In genomic region chr10:52967806-52968795, GRCh38 we compare ENCODE assay signal across 27 cellular contexts.
A peak's percentile ranks its signal among the peaks of the same experiment; 100 is the strongest.
DNase-seq lines count a peak whose midpoint lies in the region; ATAC-seq, FAIRE-seq and TF ChIP-seq lines count a peak whose summit lies in the region.
"Had no signal": no experiment of that assay in that cellular context is flagged by ENCODE, and none has a peak within 500 bp of the region (broad histone marks: within the 10 kb centered on the region; RNA-seq: fewer than 3 reads in every experiment).

No MANE protein-coding gene starts in this region.

- TF ChIP-seq CTCF in HepG2 (CRISPR knock-in tag; IDR thresholded peaks at IDR 0.05) = no peak
- TF ChIP-seq CTCF in right lobe of liver (IDR thresholded peaks at IDR 0.05) = no peak
- TF ChIP-seq CTCF in hepatocyte (IDR thresholded peaks at IDR 0.05; ENCODE audit: poor library complexity) = no peak
- TF ChIP-seq CTCF in mesothelial cell of epicardium (IDR thresholded peaks at IDR 0.05; ENCODE audit: unreplicated experiment) = no peak

- DNase-seq in HepG2 (ENCODE audit: low spot score) (peak; percentile 41), right lobe of liver (no peak), hepatocyte (ENCODE audit: low spot score) (no peak), mesothelial cell of epicardium (ENCODE audit: low spot score in 2 of 2, unreplicated experiment in 2 of 2) (no peak), neuronal stem cell (ENCODE audit: low spot score) (no peak), NCI-H2081 treated with DMSO at 0.1 percent for 48 hours (lab: John Stamatoyannopoulos, UW) (no peak), glomerular visceral epithelial cell (ENCODE audit: extremely low spot score) (no peak)
- DNase-seq: ACHN; Calu3; CD4-positive, alpha-beta memory T cell; DMS153; Karpas-422; MV-4-11; NCI-H1105 treated with DMSO at 0.1 percent for 48 hours; NCI-H2029 treated with DMSO at 0.1 percent for 48 hours; NCI-H2171 treated with DMSO at 0.1 percent for 48 hours; NCI-H446; NCI-H526; OCI-M1 had no signal

- H4K91ac ChIP-seq in neuronal stem cell (ENCODE audit: low read depth, low read length, poor library complexity) = no peak overlapping the region

- H3K4me2 ChIP-seq in HepG2 (ENCODE audit: low read depth, low read length) (no peak overlapping the region), hepatocyte (no peak overlapping the region), neuronal stem cell (ENCODE audit: insufficient read depth, low read length, poor library complexity, severe bottlenecking) (no peak overlapping the region)
- H3K4me2 ChIP-seq: BLaER1 treated with 17β-estradiol and CSF1 and Interleukin-3, amounts not matched to agents 10 nM and 100 nM had no signal

- no peaks in the 10 kb centered on the region for H3K9me2 ChIP-seq in hepatocyte (replicated peaks; ENCODE audit: insufficient read depth)

- H3K27ac ChIP-seq in HepG2 (ENCODE audit: extremely low read length, insufficient read depth, low read length) (no peak overlapping the region), right lobe of liver (no peak overlapping the region), hepatocyte (peak overlapping the region; percentile 34), neuronal stem cell (replicated peaks; ENCODE audit: low read length) (no peak overlapping the region)
- H3K27ac ChIP-seq: 22Rv1; BLaER1 treated with 17β-estradiol and CSF1 and Interleukin-3, amounts not matched to agents 10 nM and 100 nM; HL-60; SJSA1 had no signal

- H2AFZ ChIP-seq in HepG2 (ENCODE audit: low read length) = no peak overlapping the region
- H2AFZ ChIP-seq in hepatocyte = no peak overlapping the region
- no peak overlapping the region for H2AFZ ChIP-seq in neuronal stem cell (ENCODE audit: low read length)

- peaks cover 23% of the 10 kb centered on the region for H3K9me3 Mint-ChIP-seq in mesothelial cell of epicardium

- no peaks in the 10 kb centered on the region for H3K9me3 ChIP-seq in HepG2 (ENCODE audit: low read length)
- H3K9me3 ChIP-seq in right lobe of liver = no peaks in the 10 kb centered on the region
- no peaks in the 10 kb centered on the region for H3K9me3 ChIP-seq in hepatocyte (ENCODE audit: low read depth)
- peaks cover 0 to 6% of the 10 kb centered on the region in 2 donors for H3K9me3 ChIP-seq in neuronal stem cell (replicated peaks in 1 of 2; ENCODE audit: control insufficient read depth in 2 of 2, insufficient read depth in 1 of 2, low read depth in 1 of 2, low read length in 2 of 2)
- H3K9me3 ChIP-seq: SJSA1 had no signal

- no peak for TF ChIP-seq RAD21 in HepG2 (CRISPR knock-in tag; IDR thresholded peaks at IDR 0.05)

- no peak overlapping the region for H2BK5ac ChIP-seq in neuronal stem cell (ENCODE audit: low read length)

- H3K4me1 Mint-ChIP-seq in mesothelial cell of epicardium = peaks cover 25% of the 10 kb centered on the region
- H3K4me1 Mint-ChIP-seq: CD4-positive, alpha-beta memory T cell had no signal

- no peaks in the 10 kb centered on the region for H3K79me1 ChIP-seq in neuronal stem cell (ENCODE audit: low read depth, low read length)

- POLR2A ChIA-PET in HepG2 (lab: Yijun Ruan, JAX) = no interaction called here

- in situ Hi-C loops in HepG2 (cut with HindIII; ENCODE audit: extremely low pct_ligation_motif_present, low pct_unique_long_range_greater_than_20kb) = no loop called here

- H3K14ac ChIP-seq in neuronal stem cell (ENCODE audit: low read length) = no peak overlapping the region

- no peak overlapping the region for H2BK12ac ChIP-seq in neuronal stem cell (ENCODE audit: low read length)

- H3K4me3 Mint-ChIP-seq in mesothelial cell of epicardium = no peak overlapping the region
- H3K4me3 Mint-ChIP-seq: CD4-positive, alpha-beta memory T cell; IgD-negative memory B cell had no signal

- H3K27ac Mint-ChIP-seq in mesothelial cell of epicardium = peak overlapping the region; percentile 69
- H3K27ac Mint-ChIP-seq: CD4-positive, alpha-beta memory T cell; IgD-negative memory B cell had no signal

- H2BK15ac ChIP-seq in neuronal stem cell (ENCODE audit: low read length) = no peak overlapping the region

- H3K4me3 ChIP-seq in HepG2 (replicated peaks in 1 of 3; ENCODE audit: insufficient read depth in 1 of 3, low read depth in 2 of 3, low read length in 3 of 3) = no peak overlapping the region
- H3K4me3 ChIP-seq in right lobe of liver = no peak overlapping the region
- no peak overlapping the region for H3K4me3 ChIP-seq in hepatocyte
- H3K4me3 ChIP-seq in neuronal stem cell (ENCODE audit: low read length in 2 of 2) = no peak overlapping the region
- H3K4me3 ChIP-seq: BLaER1 treated with 17β-estradiol and CSF1 and Interleukin-3, amounts not matched to agents 10 nM and 100 nM; SJSA1 had no signal

- intact Hi-C loops in HepG2 (cut with micrococcal nuclease; ENCODE audit: unreplicated experiment) = no loop called here
- intact Hi-C loops in right lobe of liver (cut with DNase I) = no loop called here

- H3K9ac ChIP-seq in HepG2 (ENCODE audit: insufficient read depth, low read depth, low read length) (no peak overlapping the region), neuronal stem cell (ENCODE audit: low read depth, low read length, poor library complexity) (no peak overlapping the region)
- H3K9ac ChIP-seq: BLaER1 treated with 17β-estradiol and CSF1 and Interleukin-3, amounts not matched to agents 10 nM and 100 nM had no signal

- no peaks in the 10 kb centered on the region for H4K20me1 ChIP-seq in HepG2 (ENCODE audit: insufficient read depth, low read length)
- H4K20me1 ChIP-seq in hepatocyte (ENCODE audit: insufficient read depth, poor library complexity, severe bottlenecking) = no peaks in the 10 kb centered on the region
- H4K20me1 ChIP-seq: BLaER1 treated with 17β-estradiol and CSF1 and Interleukin-3, amounts not matched to agents 10 nM and 100 nM had no signal

- no peak overlapping the region for H3K18ac ChIP-seq in neuronal stem cell (ENCODE audit: low read length)

- peaks cover 43% of the 10 kb centered on the region for H3K4me1 ChIP-seq in HepG2 (ENCODE audit: insufficient read depth, low read length)
- H3K4me1 ChIP-seq in right lobe of liver = no peaks in the 10 kb centered on the region
- H3K4me1 ChIP-seq in hepatocyte (ENCODE audit: insufficient read depth) = peaks cover 14% of the 10 kb centered on the region
- H3K4me1 ChIP-seq in neuronal stem cell (ENCODE audit: control insufficient read depth in 2 of 2, insufficient read depth in 1 of 2, low read depth in 1 of 2, low read length in 2 of 2) = peaks cover 0 to 7% of the 10 kb centered on the region in 2 donors
- H3K4me1 ChIP-seq: SJSA1 had no signal

- no peak overlapping the region for H2AK5ac ChIP-seq in neuronal stem cell (ENCODE audit: low read depth, low read length)

- no peaks in the 10 kb centered on the region for H3K27me3 Mint-ChIP-seq in mesothelial cell of epicardium (ENCODE audit: low read depth)
- H3K27me3 Mint-ChIP-seq: CD4-positive, alpha-beta memory T cell; IgD-negative memory B cell had no signal

- no peak overlapping the region for H4K8ac ChIP-seq in neuronal stem cell (ENCODE audit: low read depth, low read length)

- TF ChIP-seq POLR2A in HepG2 (IDR thresholded peaks at IDR 0.05; ENCODE audit: insufficient read depth in 1 of 2, low read depth in 2 of 2, low read length in 2 of 2) (no peak), right lobe of liver (IDR thresholded peaks at IDR 0.05) (no peak)

- BruUV-seq in HepG2 (replicated peaks; lab: Mats Ljungman, UMichigan) = no TSS peak

- no peak for FAIRE-seq in HepG2 (lab: Jason Lieb, UNC)
- FAIRE-seq: GM12891, RCC 7860 had no signal

- H3K79me2 ChIP-seq in HepG2 (ENCODE audit: insufficient read depth, low read length) (no peaks in the 10 kb centered on the region), hepatocyte (no peaks in the 10 kb centered on the region)

- CTCF ChIA-PET in HepG2 (lab: Yijun Ruan, JAX; ENCODE audit: low intra/inter-chr PET ratio, low total read pairs) = no interaction called here

- no peak overlapping the region for H3K23ac ChIP-seq in neuronal stem cell (ENCODE audit: low read depth, low read length, poor library complexity)

- WGBS in HepG2 (ENCODE audit: low lambda C conversion rate) = 61% methylated on average over 4 of the region's 4 CpGs
- 94% methylated on average over 4 of the region's 4 CpGs for WGBS in right lobe of liver (ENCODE audit: insufficient coverage, low coverage, low lambda C conversion rate, missing lambda C conversion rate)
- WGBS in hepatocyte (ENCODE audit: low lambda C conversion rate, missing lambda C conversion rate) = 55% methylated on average over 4 of the region's 4 CpGs
- no CpG with 5 or more reads among the region's 4 CpGs for WGBS in neuronal stem cell (ENCODE audit: extremely low coverage in 2 of 2, insufficient read length in 2 of 2, insufficient replicate concordance in 1 of 2), 2 donors

- TF ChIP-seq EP300 in HepG2 (IDR thresholded peaks at IDR 0.05; ENCODE audit: low read depth in 2 of 2, low read length in 2 of 2) = peak in 1 of 2 experiments; percentile 29; a peak in 1 of 4 replicates
- TF ChIP-seq EP300 in HepG2 (CRISPR knock-in tag; IDR thresholded peaks at IDR 0.05; ENCODE audit: borderline replicate concordance) = no peak

- no peaks in the 10 kb centered on the region for H3K36me3 ChIP-seq in HepG2 (replicated peaks in 1 of 2; ENCODE audit: control insufficient read depth in 1 of 2, insufficient read depth in 2 of 2, low read length in 2 of 2)
- no peaks in the 10 kb centered on the region for H3K36me3 ChIP-seq in right lobe of liver
- no peaks in the 10 kb centered on the region for H3K36me3 ChIP-seq in hepatocyte (replicated peaks; ENCODE audit: insufficient read depth, low read depth)
- H3K36me3 ChIP-seq in neuronal stem cell (replicated peaks in 1 of 2; ENCODE audit: control insufficient read depth in 2 of 2, insufficient read depth in 2 of 2, low read length in 2 of 2) = no peaks in the 10 kb centered on the region
- H3K36me3 ChIP-seq: BLaER1 treated with 17β-estradiol and CSF1 and Interleukin-3, amounts not matched to agents 10 nM and 100 nM; SJSA1 had no signal

- H2BK120ac ChIP-seq in neuronal stem cell (ENCODE audit: low read depth, low read length) = no peak overlapping the region

- ATAC-seq in HepG2 (peak; percentile 23; the same call in 1 of the 3 replicates), right lobe of liver (no peak), GM19351 (IDR thresholded peaks at IDR 0.05; ENCODE audit: unreplicated experiment) (no peak)

- peaks cover 16% of the 10 kb centered on the region for H3K36me3 Mint-ChIP-seq in mesothelial cell of epicardium
- H3K36me3 Mint-ChIP-seq: CD4-positive, alpha-beta memory T cell; IgD-negative memory B cell had no signal

- no peak overlapping the region for H3K4ac ChIP-seq in neuronal stem cell (ENCODE audit: low read length)

- H3K27me3 ChIP-seq in HepG2 (ENCODE audit: control insufficient read depth in 1 of 2, insufficient read depth in 2 of 2, low read length in 2 of 2) (no peaks in the 10 kb centered on the region), right lobe of liver (no peaks in the 10 kb centered on the region), hepatocyte (no peaks in the 10 kb centered on the region), neuronal stem cell (ENCODE audit: control insufficient read depth in 3 of 3, insufficient read depth in 3 of 3, low read depth in 1 of 3, low read length in 3 of 3) (peaks cover 0 to 3% (median 0%) of the 10 kb centered on the region in 3 experiments)
- H3K27me3 ChIP-seq: BLaER1 treated with 17β-estradiol and CSF1 and Interleukin-3, amounts not matched to agents 10 nM and 100 nM; SJSA1 had no signal

TF ChIP-seq in HepG2, 621 proteins besides CTCF, POLR2A, EP300 and RAD21 (continues in another document):
- 0 out of 2 replicates have a peak, but pooled peaks have one; percentile 22 for TF ChIP-seq BHLHE40 (IDR thresholded peaks at IDR 0.05; ENCODE audit: low read length)
- peak; percentile 70 for TF ChIP-seq SOX5 (CRISPR knock-in tag; IDR thresholded peaks at IDR 0.05; ENCODE audit: borderline replicate concordance)
